8 cellular contexts compared by ENCODE assay signal in the genomic region with DNA sequence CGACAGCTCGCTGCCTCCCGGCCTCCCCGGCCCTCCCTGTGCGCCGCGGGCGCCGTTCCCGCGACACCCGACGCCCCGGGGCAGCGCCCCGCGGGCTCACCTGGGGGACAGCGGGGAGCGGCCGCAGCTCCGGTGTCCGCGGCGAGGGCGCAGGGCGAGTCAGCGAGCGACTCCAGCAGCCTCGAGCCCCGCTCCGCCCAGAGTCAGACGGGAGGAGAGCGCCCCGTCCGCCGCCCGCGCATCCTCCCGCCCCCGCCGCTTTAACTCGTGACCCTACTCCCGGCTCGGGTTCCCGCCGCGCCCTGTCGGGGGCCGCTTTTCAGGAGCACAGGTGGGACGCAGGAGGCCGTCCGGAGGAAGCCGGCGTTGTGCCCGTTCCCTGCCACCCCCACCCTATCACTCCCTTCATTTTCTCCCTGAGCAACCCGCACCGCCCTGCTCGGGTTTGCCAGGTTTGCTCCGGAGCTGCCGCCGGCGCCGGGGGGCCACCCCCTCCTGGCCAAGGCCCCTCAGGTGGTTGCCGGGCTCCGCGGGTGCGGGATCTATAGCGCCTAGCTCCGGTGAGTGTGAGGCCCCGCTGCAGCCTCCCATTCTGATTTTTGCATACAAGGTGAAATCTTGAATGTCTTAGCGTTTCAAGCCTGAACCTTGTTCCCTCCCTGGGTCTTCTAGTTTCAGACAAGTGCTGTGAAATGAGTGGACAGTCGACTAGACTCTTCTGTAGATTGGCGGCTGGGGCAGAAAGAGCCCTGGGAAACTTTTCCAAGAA. TPM values are rescaled to one million over a fixed set of nuclear protein-coding genes. Genes with fewer than 3 reads are reported as not detected.
DNase-seq lines count a peak whose midpoint lies in the region; ATAC-seq and TF ChIP-seq lines count a peak whose summit lies in the region.

A gene with protein sequence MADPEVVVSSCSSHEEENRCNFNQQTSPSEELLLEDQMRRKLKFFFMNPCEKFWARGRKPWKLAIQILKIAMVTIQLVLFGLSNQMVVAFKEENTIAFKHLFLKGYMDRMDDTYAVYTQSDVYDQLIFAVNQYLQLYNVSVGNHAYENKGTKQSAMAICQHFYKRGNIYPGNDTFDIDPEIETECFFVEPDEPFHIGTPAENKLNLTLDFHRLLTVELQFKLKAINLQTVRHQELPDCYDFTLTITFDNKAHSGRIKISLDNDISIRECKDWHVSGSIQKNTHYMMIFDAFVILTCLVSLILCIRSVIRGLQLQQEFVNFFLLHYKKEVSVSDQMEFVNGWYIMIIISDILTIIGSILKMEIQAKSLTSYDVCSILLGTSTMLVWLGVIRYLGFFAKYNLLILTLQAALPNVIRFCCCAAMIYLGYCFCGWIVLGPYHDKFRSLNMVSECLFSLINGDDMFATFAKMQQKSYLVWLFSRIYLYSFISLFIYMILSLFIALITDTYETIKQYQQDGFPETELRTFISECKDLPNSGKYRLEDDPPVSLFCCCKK (minus strand): TSS at position 205 of the 769 bp plus-strand sequence. CDS start 3,140 bp downstream, outside the sequence.

- dilution Hi-C loops in IMR-90 (cut with HindIII; ENCODE audit: low sequenced_read_pairs, unreplicated experiment) = no loop called here

- no peak within 1 kb of the TSS for H2AK5ac ChIP-seq in IMR-90 (ENCODE audit: low read depth, low read length)

- H3K9me3 ChIP-seq in IMR-90 (ENCODE audit: control insufficient read depth, insufficient read depth, low read length) = peaks cover 5% of the 10 kb centered on the region
- H3K9me3 ChIP-seq in duodenal mucosa (ENCODE audit: control insufficient read depth in 1 of 2, low read length in 2 of 2) = no peaks in the 10 kb centered on the region
- H3K9me3 ChIP-seq in mucosa of rectum (ENCODE audit: control insufficient read depth in 2 of 2, low read length in 2 of 2) = no peaks in the 10 kb centered on the region
- H3K9me3 ChIP-seq in thymus (ENCODE audit: control insufficient read depth) = no peaks in the 10 kb centered on the region

- ATAC-seq in GM21737 (IDR thresholded peaks at IDR 0.05; ENCODE audit: unreplicated experiment) (peak; percentile 71), IMR-90 (ENCODE audit: low read depth) (peak; percentile 65; the same call in 1 of the 2 replicates), activated B cell treated with CpG ODN at 0.5 μM for 24 hours (ENCODE audit: low read depth) (peak; percentile 69)

- no peak within 1 kb of the TSS for H3K14ac ChIP-seq in IMR-90 (replicated peaks; ENCODE audit: low read depth, low read length)

- H3K9me3 Mint-ChIP-seq in activated B cell treated with CpG ODN at 0.5 μM for 24 hours = no peaks in the 10 kb centered on the region

- no peak within 1 kb of the TSS for H4K5ac ChIP-seq in IMR-90 (ENCODE audit: low read depth, low read length)

- peak; percentile 61 for DNase-seq in GM10266 (ENCODE audit: extremely low spot score)
- no peak for DNase-seq in IMR-90
- peak; percentile 42 for DNase-seq in activated B cell treated with CpG ODN at 0.5 μM for 24 hours
- no peak for DNase-seq in UCSD-AML1 (lab: John Stamatoyannopoulos, UW; ENCODE audit: unreplicated experiment)

- peak within 1 kb of the TSS; percentile 74 for H2AFZ ChIP-seq in IMR-90 (replicated peaks; ENCODE audit: low read length, poor library complexity)

- H3K27ac ChIP-seq in IMR-90 (ENCODE audit: insufficient read depth, low read length) (no peak within 1 kb of the TSS), duodenal mucosa (ENCODE audit: low read depth, low read length) (peak within 1 kb of the TSS; percentile 20), mucosa of rectum (ENCODE audit: low read depth in 2 of 2, low read length in 2 of 2) (no peak within 1 kb of the TSS), thymus (ENCODE audit: low read depth) (no peak within 1 kb of the TSS)

- peak within 1 kb of the TSS; percentile 76 for H3K4me3 Mint-ChIP-seq in activated B cell treated with CpG ODN at 0.5 μM for 24 hours

- no peaks in the 10 kb centered on the region for H3K36me3 ChIP-seq in IMR-90 (ENCODE audit: control insufficient read depth, insufficient read depth, low read length)
- H3K36me3 ChIP-seq in duodenal mucosa (ENCODE audit: control insufficient read depth in 1 of 2, insufficient read depth in 2 of 2, low read length in 2 of 2) = no peaks in the 10 kb centered on the region
- H3K36me3 ChIP-seq in mucosa of rectum (ENCODE audit: control insufficient read depth in 2 of 2, insufficient read depth in 2 of 2, low read length in 2 of 2) = no peaks in the 10 kb centered on the region
- H3K36me3 ChIP-seq in thymus (ENCODE audit: control insufficient read depth, insufficient read depth) = no peaks in the 10 kb centered on the region

- no peak within 1 kb of the TSS for H2BK15ac ChIP-seq in IMR-90 (ENCODE audit: low read depth, low read length)

- POLR2A ChIA-PET in IMR-90 (lab: Charles Lee; ENCODE audit: unreplicated experiment) (no interaction called here), activated B cell treated with CpG ODN at 0.5 μM for 24 hours (lab: Charles Lee) (interaction anchor here (0.7 kb wide), 1 partner anchor 86 kb away, joined by 5 read pairs; no protein-coding TSS in a partner anchor)

- H3K27ac Mint-ChIP-seq in activated B cell treated with CpG ODN at 0.5 μM for 24 hours = no peak within 1 kb of the TSS

- H3K79me1 ChIP-seq in IMR-90 (ENCODE audit: low read depth in 1 of 2, low read length in 2 of 2) = no peaks in the 10 kb centered on the region

- peaks cover 8% of the 10 kb centered on the region for H3K4me1 Mint-ChIP-seq in activated B cell treated with CpG ODN at 0.5 μM for 24 hours

- H3K4ac ChIP-seq in IMR-90 (ENCODE audit: low read depth, low read length) = no peak within 1 kb of the TSS

- H3K18ac ChIP-seq in IMR-90 (ENCODE audit: low read depth, low read length) = no peak within 1 kb of the TSS

- H4K91ac ChIP-seq in IMR-90 (ENCODE audit: insufficient read depth, low read depth, low read length) = no peak within 1 kb of the TSS

- H3K4me1 ChIP-seq in IMR-90 (ENCODE audit: control insufficient read depth, insufficient read depth, low read length) = no peaks in the 10 kb centered on the region
- H3K4me1 ChIP-seq in duodenal mucosa (ENCODE audit: control insufficient read depth in 1 of 2, insufficient read depth in 2 of 2, low read length in 2 of 2) = peaks cover 6 to 9% of the 10 kb centered on the region in 2 donors
- peaks cover 0 to 5% of the 10 kb centered on the region in 2 donors for H3K4me1 ChIP-seq in mucosa of rectum (ENCODE audit: control insufficient read depth in 2 of 2, insufficient read depth in 2 of 2, low read length in 2 of 2)
- no peaks in the 10 kb centered on the region for H3K4me1 ChIP-seq in thymus (ENCODE audit: control insufficient read depth, insufficient read depth, low read length)

- no peak for TF ChIP-seq RAD21 in IMR-90 (IDR thresholded peaks at IDR 0.05; ENCODE audit: low read length)

- CTCF ChIA-PET in IMR-90 (lab: Yijun Ruan, JAX) (interaction anchor here (0.6 kb wide), 1 partner anchor 11 kb away, joined by 3 read pairs; no protein-coding TSS in a partner anchor), activated B cell treated with CpG ODN at 0.5 μM for 24 hours (lab: Charles Lee) (no interaction called here)

- no peak within 1 kb of the TSS for H2BK120ac ChIP-seq in IMR-90 (ENCODE audit: low read depth, low read length)

- 1% methylated on average over 22 of the region's 73 CpGs; no CpG with 5 or more reads in 1 of the 2 experiments for WGBS in IMR-90 (ENCODE audit: extremely low coverage in 2 of 2, insufficient read length in 1 of 2), 2 experiments
- 1% methylated on average over 73 of the region's 73 CpGs for WGBS in thymus

- TF ChIP-seq POLR2A in IMR-90 (IDR thresholded peaks at IDR 0.05; ENCODE audit: low read depth, low read length) = no peak

- peaks cover 61% of the 10 kb centered on the region for H3K27me3 ChIP-seq in IMR-90 (ENCODE audit: control insufficient read depth, insufficient read depth, low read length)
- peaks cover 8 to 23% of the 10 kb centered on the region in 2 donors for H3K27me3 ChIP-seq in duodenal mucosa (ENCODE audit: control insufficient read depth in 1 of 2, insufficient read depth in 2 of 2, low read length in 2 of 2)
- H3K27me3 ChIP-seq in mucosa of rectum (ENCODE audit: control insufficient read depth in 2 of 2, insufficient read depth in 2 of 2, low read length in 2 of 2) = peaks cover 19 to 24% of the 10 kb centered on the region in 2 donors
- peaks cover 39% of the 10 kb centered on the region for H3K27me3 ChIP-seq in thymus (ENCODE audit: control insufficient read depth, insufficient read depth)

- H3K4me2 ChIP-seq in IMR-90 (ENCODE audit: low read depth, low read length) = no peak within 1 kb of the TSS

- peaks cover 41% of the 10 kb centered on the region for H3K27me3 Mint-ChIP-seq in activated B cell treated with CpG ODN at 0.5 μM for 24 hours

- no peak within 1 kb of the TSS for H3K56ac ChIP-seq in IMR-90 (ENCODE audit: extremely low read depth, insufficient read depth, low read length)

- no peaks in the 10 kb centered on the region for H3K9me1 ChIP-seq in IMR-90 (ENCODE audit: insufficient read depth, low read length)

- H2BK5ac ChIP-seq in IMR-90 (ENCODE audit: low read depth, low read length, poor library complexity, severe bottlenecking) = no peak within 1 kb of the TSS

- H4K8ac ChIP-seq in IMR-90 (ENCODE audit: low read depth in 2 of 2, low read length in 2 of 2) = no peak within 1 kb of the TSS

- no peak within 1 kb of the TSS for H2AK9ac ChIP-seq in IMR-90 (replicated peaks; ENCODE audit: low read depth, low read length, poor library complexity)

- no peak within 1 kb of the TSS for H2BK20ac ChIP-seq in IMR-90 (ENCODE audit: low read depth, low read length)

- no peaks in the 10 kb centered on the region for H4K20me1 ChIP-seq in IMR-90 (ENCODE audit: insufficient read depth, low read length)

- intact Hi-C loops in IMR-90 (cut with micrococcal nuclease) (no loop called here), activated B cell treated with CpG ODN at 0.5 μM for 24 hours (cut with micrococcal nuclease) (loop anchor here (1.0 to 5.0 kb wide), 4 partner anchors 10 to 154 kb away; a partner anchor contains a TSS)

- TF ChIP-seq CTCF in GM10266 (IDR thresholded peaks at IDR 0.05; ENCODE audit: control insufficient read depth, insufficient read depth, low read depth, missing control alignments) = no peak
- TF ChIP-seq CTCF in IMR-90 (conservative IDR thresholded peaks at IDR 0.05; ENCODE audit: low read depth, low read length) = no peak
- no peak for TF ChIP-seq CTCF in activated B cell treated with CpG ODN at 0.5 μM for 24 hours (IDR thresholded peaks at IDR 0.05)

- H3K9ac ChIP-seq in IMR-90 (ENCODE audit: low read depth, low read length) (no peak within 1 kb of the TSS), duodenal mucosa (ENCODE audit: low read depth in 1 of 2, low read length in 2 of 2) (peak within 1 kb of the TSS; percentile 48 to 51), mucosa of rectum (ENCODE audit: low read depth in 1 of 2, low read length in 2 of 2) (peak within 1 kb of the TSS in 1 of 2 donors; percentile 43)

- H3K23ac ChIP-seq in IMR-90 (ENCODE audit: low read depth, low read length) = no peak within 1 kb of the TSS

- H3K4me3 ChIP-seq in IMR-90 (ENCODE audit: insufficient read depth, low read depth, low read length) (no peak within 1 kb of the TSS; the same call in 1 of the 2 replicates), duodenal mucosa (ENCODE audit: low read depth in 1 of 2, low read length in 2 of 2) (peak within 1 kb of the TSS; percentile 70), mucosa of rectum (ENCODE audit: low read length in 2 of 2) (peak within 1 kb of the TSS; percentile 53 to 63), thymus (ENCODE audit: low read length) (peak within 1 kb of the TSS; percentile 38)

- in situ Hi-C loops in IMR-90 (cut with MboI; ENCODE audit: low sequenced_read_pairs) = no loop called here

- no TSS peak for BruUV-seq in IMR-90 (replicated peaks; lab: Mats Ljungman, UMichigan)

- no peaks in the 10 kb centered on the region for H3K36me3 Mint-ChIP-seq in activated B cell treated with CpG ODN at 0.5 μM for 24 hours (ENCODE audit: low read depth)

RNA-seq across cellular contexts. Expression of the gene that starts here (rescaled TPM):
- total RNA-seq in IMR-90 (2012; rRNA removed) (not detected in 2 replicates), activated B cell treated with CpG ODN at 0.5 μM for 24 hours (0.16 TPM in 1 of 2 replicates, not detected in the other)
- polyA plus RNA-seq in IMR-90 (2012; rRNA removed) (0.03 TPM in 1 of 2 replicates, not detected in the other), thymus (13.4 TPM)
- polyA plus RNA-seq in IMR-90 (2012; cell fraction: cytosol; rRNA removed) = not detected in 2 replicates
- 0.02 and 0.22 TPM in 2 replicates for polyA plus RNA-seq in IMR-90 (2012; cell fraction: nucleus; rRNA removed; ENCODE audit: low replicate concordance)

Comparison
In these comparisons a context has a peak if more than half of its experiments do, and no peak if none do; other contexts are left out.
1. RNA of the gene that starts here (polyA plus RNA-seq): 13.4 TPM in thymus (single experiment); 0.02 to 0.22 TPM in IMR-90; every median in the first group is over 10 times any median in the second.
2. Peak in ATAC-seq in IMR-90; RNA of the gene not detected or under 1 TPM.
3. Peak in DNase-seq and ATAC-seq in activated B cell treated with CpG ODN at 0.5 μM for 24 hours; RNA of the gene not detected or under 1 TPM.
4. Peak in every context shown above with its lines, with median percentiles within 50 percentile points of each other: ATAC-seq.